In the genomic region with DNA sequence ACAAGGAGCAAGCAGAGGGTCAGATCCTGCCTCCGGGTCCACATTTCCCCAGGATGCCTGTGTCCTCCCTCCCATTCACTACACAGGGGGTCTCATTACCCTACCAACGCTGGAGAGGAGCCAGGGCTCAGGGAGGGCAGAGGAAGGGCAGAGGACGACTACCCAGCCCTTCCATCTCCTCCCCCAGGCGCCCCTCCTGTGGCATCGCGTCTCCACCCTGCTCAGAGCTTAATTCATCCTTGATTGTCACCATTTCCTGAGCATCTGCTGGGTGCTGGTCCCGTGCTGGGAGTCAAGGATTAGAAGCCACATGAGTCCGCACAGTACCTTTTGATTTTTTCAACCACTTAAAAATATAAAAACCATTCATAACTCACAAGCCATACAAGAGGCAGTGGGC, we compare ENCODE assay signal across 26 cellular contexts. TPM values are rescaled to one million over a fixed set of nuclear protein-coding genes. Genes with fewer than 3 reads are reported as not detected.
"Had no signal": no experiment of that assay in that cellular context is flagged by ENCODE, and none has a peak within 500 bp of the region (broad histone marks: within the 10 kb centered on the region; RNA-seq: fewer than 3 reads in every experiment).

No MANE protein-coding gene starts in this region.

- H3K27ac Mint-ChIP-seq: activated naive CD8-positive, alpha-beta T cell treated with anti-CD3 and anti-CD28 coated beads, Interleukin-2, amount 10 ng/mL, durations not matched to agents 7 days and 5 days; activated T-helper 1 cell treated with anti-CD3 and anti-CD28 coated beads, Interleukin-12 subunit alpha, Interleukin-12 subunit beta, Interleukin-2, Interleukin-4 antibody, amounts not matched to agents 30 ng/mL and 10 ng/mL and 1 ng/mL, durations not matched to agents 14 hours and 24 hours and 36 hours; naive thymus-derived CD4-positive, alpha-beta T cell; progenitor cell of endocrine pancreas had no signal

- H3K36me3 ChIP-seq: gastrocnemius medialis, left lung, right atrium auricular region, tibial artery, uterus had no signal

- H3K4me3 Mint-ChIP-seq: activated naive CD8-positive, alpha-beta T cell treated with anti-CD3 and anti-CD28 coated beads, Interleukin-2, amount 10 ng/mL, durations not matched to agents 7 days and 5 days; activated T-helper 1 cell treated with anti-CD3 and anti-CD28 coated beads, Interleukin-12 subunit alpha, Interleukin-12 subunit beta, Interleukin-2, Interleukin-4 antibody, amounts not matched to agents 30 ng/mL and 10 ng/mL and 1 ng/mL, durations not matched to agents 14 hours and 24 hours and 36 hours; naive thymus-derived CD4-positive, alpha-beta T cell had no signal

- DNase-seq: activated CD4-positive, alpha-beta T cell treated with anti-CD3 and anti-CD28 coated beads, Interleukin-2, amount 50 U/mL, for 1 hour; activated CD8-positive, alpha-beta memory T cell treated with anti-CD3 and anti-CD28 coated beads for 24 hours; activated naive CD4-positive, alpha-beta T cell; activated naive CD8-positive, alpha-beta T cell treated with anti-CD3 and anti-CD28 coated beads, Interleukin-2, amount 10 ng/mL, durations not matched to agents 7 days and 5 days; gastrocnemius medialis; hippocampal formation; kidney; left lung; mammary epithelial cell; mucosa of descending colon; naive thymus-derived CD4-positive, alpha-beta T cell; occipital lobe; stimulated activated CD4-positive, alpha-beta T cell treated with anti-CD3 and anti-CD28 coated beads, Interleukin-15, amount 100 ng/mL, for 24 hours; stimulated activated CD4-positive, alpha-beta T cell treated with anti-CD3 and anti-CD28 coated beads, Interleukin-4, amount 100 ng/mL, for 1 hour; stimulated activated naive CD4-positive, alpha-beta T cell; T-helper 9 cell; tibial artery; uterus had no signal

- FAIRE-seq: kidney had no signal

- H3K27me3 ChIP-seq: right atrium auricular region, uterus had no signal

- H3K9me3 ChIP-seq: gastrocnemius medialis, left lung, mucosa of descending colon, right atrium auricular region, tibial artery, uterus had no signal

- H3K9me3 Mint-ChIP-seq: activated naive CD8-positive, alpha-beta T cell treated with anti-CD3 and anti-CD28 coated beads, Interleukin-2, amount 10 ng/mL, durations not matched to agents 7 days and 5 days; activated T-helper 1 cell treated with anti-CD3 and anti-CD28 coated beads, Interleukin-12 subunit alpha, Interleukin-12 subunit beta, Interleukin-2, Interleukin-4 antibody, amounts not matched to agents 30 ng/mL and 10 ng/mL and 1 ng/mL, durations not matched to agents 14 hours and 24 hours and 36 hours; naive thymus-derived CD4-positive, alpha-beta T cell had no signal

- H3K4me1 Mint-ChIP-seq: activated naive CD8-positive, alpha-beta T cell treated with anti-CD3 and anti-CD28 coated beads, Interleukin-2, amount 10 ng/mL, durations not matched to agents 7 days and 5 days had no signal

- H3K36me3 Mint-ChIP-seq: activated naive CD8-positive, alpha-beta T cell treated with anti-CD3 and anti-CD28 coated beads, Interleukin-2, amount 10 ng/mL, durations not matched to agents 7 days and 5 days; naive thymus-derived CD4-positive, alpha-beta T cell had no signal

- H3K4me1 ChIP-seq: gastrocnemius medialis, uterus had no signal

- ATAC-seq: activated CD4-positive, CD25-positive, alpha-beta regulatory T cell treated with anti-CD3 and anti-CD28 coated beads, Interleukin-2, amount 50 U/mL, for 24 hours; gastrocnemius medialis; left lung; mucosa of descending colon; naive thymus-derived CD4-positive, alpha-beta T cell had no signal

- H3K4me3 ChIP-seq: gastrocnemius medialis, left lung, mucosa of descending colon, right atrium auricular region, skin epidermis, tibial artery, uterus had no signal

- H3K27ac ChIP-seq: epithelial cell of prostate, gastrocnemius medialis, left lung, right atrium auricular region, tibial artery, uterus had no signal

RNA-seq across cellular contexts. Expression of gene NFAM1, which starts 5.0 kb away (rescaled TPM):
- total RNA-seq: chondrocyte had no signal
- polyA plus RNA-seq: fibroblast of lung, mammary epithelial cell had no signal
